ENCODE assay signal across 10 cellular contexts in the genomic region with DNA sequence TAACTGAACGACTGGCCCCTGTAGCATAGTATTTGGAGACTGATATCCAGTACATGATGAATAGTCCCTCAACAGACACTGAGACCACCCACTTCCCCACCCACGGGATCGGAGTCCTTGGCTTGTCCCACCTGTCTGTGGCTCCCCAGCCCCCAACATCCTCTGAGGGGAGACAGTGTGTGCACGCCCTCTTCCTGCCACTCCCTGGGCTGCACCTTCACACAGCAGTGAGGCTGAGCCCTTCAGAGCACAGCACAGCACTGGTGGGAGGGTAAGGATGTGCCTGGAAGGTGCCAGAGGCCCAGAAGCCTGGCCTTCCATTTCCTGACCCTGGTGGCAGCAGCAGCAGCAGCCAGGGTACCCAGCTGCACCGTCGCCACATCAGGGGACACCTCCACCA. TPM values are rescaled to one million over a fixed set of nuclear protein-coding genes. Genes with fewer than 3 reads are reported as not detected.
DNase-seq lines count a peak whose midpoint lies in the region; ATAC-seq, FAIRE-seq and TF ChIP-seq lines count a peak whose summit lies in the region.
"Had no signal": no experiment of that assay in that cellular context is flagged by ENCODE, and none has a peak within 500 bp of the region (broad histone marks: within the 10 kb centered on the region; RNA-seq: fewer than 3 reads in every experiment).

No MANE protein-coding gene starts in this region.

- H3K9me3 Mint-ChIP-seq in activated naive CD4-positive, alpha-beta T cell treated with anti-CD3 and anti-CD28 coated beads, Interleukin-2, amount 50 U/mL, for 72 hours: no peaks in the 10 kb centered on the region
- H3K9me3 Mint-ChIP-seq: T-helper 1 cell treated with Interleukin-12 subunit alpha and Interleukin-12 subunit beta and Interleukin-4 antibody, amounts not matched to agents 30 μg/mL and 1 μg/mL, for 36 hours had no signal

- no peak overlapping the region for H3K9ac ChIP-seq in OCI-LY1 (ENCODE audit: low read length)
- no peak overlapping the region for H3K9ac ChIP-seq in SK-N-SH

- H3K36me3 ChIP-seq in OCI-LY1 (ENCODE audit: insufficient read depth, low read length) (peaks cover 89% of the 10 kb centered on the region), SK-N-SH (replicated peaks in 1 of 2; ENCODE audit: control insufficient read depth in 1 of 2, insufficient read depth in 2 of 2, low read length in 1 of 2) (peaks cover 14 to 62% of the 10 kb centered on the region in 2 experiments)

- no peaks in the 10 kb centered on the region for H3K4me1 ChIP-seq in OCI-LY1 (ENCODE audit: insufficient read depth, low read length, severe bottlenecking)
- H3K4me1 ChIP-seq in SK-N-SH (ENCODE audit: control insufficient read depth in 1 of 2, insufficient read depth in 2 of 2, low read depth in 1 of 2, low read length in 1 of 2): no peaks in the 10 kb centered on the region

- H3K79me2 ChIP-seq in OCI-LY1 (ENCODE audit: insufficient read depth, low read length): no peaks in the 10 kb centered on the region
- H3K79me2 ChIP-seq in SK-N-SH (ENCODE audit: insufficient read depth): no peaks in the 10 kb centered on the region

- no peaks in the 10 kb centered on the region for H3K27me3 ChIP-seq in OCI-LY1 (ENCODE audit: insufficient read depth, low read length)
- no peaks in the 10 kb centered on the region for H3K27me3 ChIP-seq in SK-N-SH (ENCODE audit: insufficient read depth)

- H2AFZ ChIP-seq in OCI-LY1 (ENCODE audit: low read length) (no peak overlapping the region), SK-N-SH (ENCODE audit: low read depth) (no peak overlapping the region)

- peaks cover 9 to 13% of the 10 kb centered on the region in 2 donors for H3K36me3 Mint-ChIP-seq in activated naive CD4-positive, alpha-beta T cell treated with anti-CD3 and anti-CD28 coated beads, Interleukin-2, amount 50 U/mL, for 72 hours

- peak overlapping the region; percentile 64 to 69 for H3K27ac Mint-ChIP-seq in activated naive CD4-positive, alpha-beta T cell treated with anti-CD3 and anti-CD28 coated beads, Interleukin-2, amount 50 U/mL, for 72 hours

- H3F3A ChIP-seq in OCI-LY1 (ENCODE audit: insufficient read depth, low read length) (no peaks in the 10 kb centered on the region), SK-N-SH (replicated peaks; ENCODE audit: insufficient read depth) (no peaks in the 10 kb centered on the region)

- CTCF ChIA-PET in SK-N-SH (lab: Yijun Ruan, JAX): interaction anchor here (1.8 to 3.5 kb wide), 2 partner anchors 12 to 25 kb away, joined by 5 to 15 read pairs; a partner anchor contains a TSS

- TF ChIP-seq RAD21 in SK-N-SH (IDR thresholded peaks at IDR 0.05; ENCODE audit: low read length): no peak

- DNase-seq in activated naive CD4-positive, alpha-beta T cell treated with anti-CD3 and anti-CD28 coated beads, Interleukin-2, amount 50 U/mL, for 72 hours (ENCODE audit: low spot score in 2 of 2): no peak
- DNase-seq in stimulated activated CD8-positive, alpha-beta memory T cell treated with anti-CD3 and anti-CD28 coated beads, Interleukin-12 subunit alpha, Interleukin-12 subunit beta, amount 100 ng/mL, for 1 hour (ENCODE audit: low read depth): peak; percentile 24
- DNase-seq in NCI-H187 treated with DMSO at 0.1 percent for 48 hours (lab: John Stamatoyannopoulos, UW): no peak
- DNase-seq in SK-N-SH: no peak
- no peak for DNase-seq in HTR-8/SVneo (ENCODE audit: insufficient read length, low spot score)
- DNase-seq: KG1, NCI-H2107 had no signal

- H4K20me1 ChIP-seq in OCI-LY1 (ENCODE audit: insufficient read depth, low read length) (no peaks in the 10 kb centered on the region), SK-N-SH (ENCODE audit: insufficient read depth) (no peaks in the 10 kb centered on the region)

- H3K9me2 ChIP-seq in OCI-LY1 (ENCODE audit: low read depth, low read length) (no peaks in the 10 kb centered on the region), SK-N-SH (no peaks in the 10 kb centered on the region)

- FAIRE-seq in HTR-8/SVneo (lab: Jason Lieb, UNC): no peak

- TF ChIP-seq CTCF in GM12874 (IDR thresholded peaks at IDR 0.05; ENCODE audit: insufficient read depth, low read depth, low read length): 0 out of 2 replicates have a peak, but pooled peaks have one; percentile 6
- TF ChIP-seq CTCF in OCI-LY1 (IDR thresholded peaks at IDR 0.05; ENCODE audit: low read length): peak; percentile 36; the same call in 1 of the 2 replicates
- TF ChIP-seq CTCF in SK-N-SH (IDR thresholded peaks at IDR 0.05): no peak

- H3K4me2 ChIP-seq in OCI-LY1 (ENCODE audit: low read length) (no peak overlapping the region), SK-N-SH (no peak overlapping the region)

- POLR2A ChIA-PET in SK-N-SH (lab: Yijun Ruan, JAX): no interaction called here

- H3K9me3 ChIP-seq in OCI-LY1 (ENCODE audit: low read length) (no peaks in the 10 kb centered on the region), SK-N-SH (no peaks in the 10 kb centered on the region)

- 67% methylated on average over 1 of the region's 6 CpGs for WGBS in SK-N-SH (ENCODE audit: low lambda C conversion rate)

- H3K27ac ChIP-seq in OCI-LY1 (ENCODE audit: low read depth, low read length, poor library complexity, severe bottlenecking) (no peak overlapping the region), SK-N-SH (ENCODE audit: low read depth in 2 of 2, low read length in 1 of 2) (no peak overlapping the region)

- H3K4me3 ChIP-seq in OCI-LY1 (ENCODE audit: low read depth, low read length, poor library complexity, severe bottlenecking) (no peak overlapping the region), SK-N-SH (ENCODE audit: low read depth in 2 of 2, low read length in 1 of 2) (no peak overlapping the region)

- ATAC-seq in activated naive CD4-positive, alpha-beta T cell treated with anti-CD3 and anti-CD28 coated beads, Interleukin-2, amount 50 U/mL, for 72 hours: peak; percentile 21 to 45

- TF ChIP-seq EP300 in SK-N-SH (IDR thresholded peaks at IDR 0.05; ENCODE audit: borderline replicate concordance in 1 of 2, low read depth in 1 of 2, low read length in 1 of 2): no peak

TF ChIP-seq in SK-N-SH, 30 proteins besides CTCF, POLR2A, EP300 and RAD21 (continues in another document):
- TF ChIP-seq, protein P1, sequence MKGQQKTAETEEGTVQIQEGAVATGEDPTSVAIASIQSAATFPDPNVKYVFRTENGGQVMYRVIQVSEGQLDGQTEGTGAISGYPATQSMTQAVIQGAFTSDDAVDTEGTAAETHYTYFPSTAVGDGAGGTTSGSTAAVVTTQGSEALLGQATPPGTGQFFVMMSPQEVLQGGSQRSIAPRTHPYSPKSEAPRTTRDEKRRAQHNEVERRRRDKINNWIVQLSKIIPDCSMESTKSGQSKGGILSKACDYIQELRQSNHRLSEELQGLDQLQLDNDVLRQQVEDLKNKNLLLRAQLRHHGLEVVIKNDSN (IDR thresholded peaks at IDR 0.05; ENCODE audit: borderline replicate concordance, low read depth): no peak
- TF ChIP-seq GABPA (IDR thresholded peaks at IDR 0.05; ENCODE audit: low read depth) (no peak), TCF12 (IDR thresholded peaks at IDR 0.05) (no peak), JUND (IDR thresholded peaks at IDR 0.05) (no peak), FOXM1 (IDR thresholded peaks at IDR 0.05; ENCODE audit: low read depth) (no peak)
- TF ChIP-seq, protein P2, sequence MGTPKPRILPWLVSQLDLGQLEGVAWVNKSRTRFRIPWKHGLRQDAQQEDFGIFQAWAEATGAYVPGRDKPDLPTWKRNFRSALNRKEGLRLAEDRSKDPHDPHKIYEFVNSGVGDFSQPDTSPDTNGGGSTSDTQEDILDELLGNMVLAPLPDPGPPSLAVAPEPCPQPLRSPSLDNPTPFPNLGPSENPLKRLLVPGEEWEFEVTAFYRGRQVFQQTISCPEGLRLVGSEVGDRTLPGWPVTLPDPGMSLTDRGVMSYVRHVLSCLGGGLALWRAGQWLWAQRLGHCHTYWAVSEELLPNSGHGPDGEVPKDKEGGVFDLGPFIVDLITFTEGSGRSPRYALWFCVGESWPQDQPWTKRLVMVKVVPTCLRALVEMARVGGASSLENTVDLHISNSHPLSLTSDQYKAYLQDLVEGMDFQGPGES (IDR thresholded peaks at IDR 0.05; ENCODE audit: low read depth, low read length): no peak

RNA-seq across cellular contexts. Expression of a gene that starts 11.0 kb away (rescaled TPM):
- total RNA-seq in activated naive CD4-positive, alpha-beta T cell treated with anti-CD3 and anti-CD28 coated beads, Interleukin-2, amount 50 U/mL, for 72 hours: 10 to 100 TPM; 17.5 to 29.5 TPM
- polyA plus RNA-seq in SK-N-SH (2012; rRNA removed): 19.8 and 27.2 TPM in 2 replicates
- polyA plus RNA-seq in SK-N-SH (2012; cell fraction: cytosol; rRNA removed): 6.1 and 11.9 TPM in 2 replicates
- 77.3 and 82.8 TPM in 2 replicates for polyA plus RNA-seq in SK-N-SH (2012; cell fraction: nucleus; rRNA removed)

RNA-seq across cellular contexts. Expression of a gene that starts 51.8 kb away (rescaled TPM):
- 100 to 1,000 TPM; 191 to 276 TPM for total RNA-seq in activated naive CD4-positive, alpha-beta T cell treated with anti-CD3 and anti-CD28 coated beads, Interleukin-2, amount 50 U/mL, for 72 hours
- polyA plus RNA-seq in SK-N-SH (2012; rRNA removed): 129 and 133 TPM in 2 replicates
- polyA plus RNA-seq in SK-N-SH (2012; cell fraction: cytosol; rRNA removed): 75.4 and 83.3 TPM in 2 replicates
- 335 and 567 TPM in 2 replicates for polyA plus RNA-seq in SK-N-SH (2012; cell fraction: nucleus; rRNA removed)

RNA-seq across cellular contexts. Expression of a gene that starts 54.1 kb away (rescaled TPM):
- 10 to 100 TPM; 12.7 to 19.7 TPM for total RNA-seq in activated naive CD4-positive, alpha-beta T cell treated with anti-CD3 and anti-CD28 coated beads, Interleukin-2, amount 50 U/mL, for 72 hours
- 1.9 and 2.1 TPM in 2 replicates for polyA plus RNA-seq in SK-N-SH (2012; rRNA removed)
- polyA plus RNA-seq in SK-N-SH (2012; cell fraction: cytosol; rRNA removed): 0.72 and 0.84 TPM in 2 replicates
- polyA plus RNA-seq in SK-N-SH (2012; cell fraction: nucleus; rRNA removed): 8.1 and 10.3 TPM in 2 replicates
